Comparison of ENCODE assay signal across 21 cellular contexts in genomic region chr13:59924256-59924655, GRCh38.
"Had no signal": no experiment of that assay in that cellular context is flagged by ENCODE, and none has a peak within 500 bp of the region (broad histone marks: within the 10 kb centered on the region; RNA-seq: fewer than 3 reads in every experiment).

No MANE protein-coding gene starts in this region.

- FAIRE-seq: colon, endothelial cell of umbilical vein, islet of Langerhans, keratinocyte had no signal

- ATAC-seq: foreskin keratinocyte, gastrocnemius medialis, heart right ventricle, left cardiac atrium, left lung, left ventricle myocardium superior, lower lobe of right lung, mucosa of descending colon had no signal

- DNase-seq: dermis blood vessel endothelial cell; dorsolateral prefrontal cortex; effector CD4-positive, alpha-beta T cell; effector memory CD4-positive, alpha-beta T cell; foreskin keratinocyte; gastrocnemius medialis; glutamatergic neuron; head of caudate nucleus; heart right ventricle; hippocampal formation; left cardiac atrium; left lung; left ventricle myocardium superior; lower lobe of right lung; mesenchymal stem cell; mucosa of descending colon; naive B cell had no signal
